ENCODE assay signal across 8 cellular contexts in the genomic region with DNA sequence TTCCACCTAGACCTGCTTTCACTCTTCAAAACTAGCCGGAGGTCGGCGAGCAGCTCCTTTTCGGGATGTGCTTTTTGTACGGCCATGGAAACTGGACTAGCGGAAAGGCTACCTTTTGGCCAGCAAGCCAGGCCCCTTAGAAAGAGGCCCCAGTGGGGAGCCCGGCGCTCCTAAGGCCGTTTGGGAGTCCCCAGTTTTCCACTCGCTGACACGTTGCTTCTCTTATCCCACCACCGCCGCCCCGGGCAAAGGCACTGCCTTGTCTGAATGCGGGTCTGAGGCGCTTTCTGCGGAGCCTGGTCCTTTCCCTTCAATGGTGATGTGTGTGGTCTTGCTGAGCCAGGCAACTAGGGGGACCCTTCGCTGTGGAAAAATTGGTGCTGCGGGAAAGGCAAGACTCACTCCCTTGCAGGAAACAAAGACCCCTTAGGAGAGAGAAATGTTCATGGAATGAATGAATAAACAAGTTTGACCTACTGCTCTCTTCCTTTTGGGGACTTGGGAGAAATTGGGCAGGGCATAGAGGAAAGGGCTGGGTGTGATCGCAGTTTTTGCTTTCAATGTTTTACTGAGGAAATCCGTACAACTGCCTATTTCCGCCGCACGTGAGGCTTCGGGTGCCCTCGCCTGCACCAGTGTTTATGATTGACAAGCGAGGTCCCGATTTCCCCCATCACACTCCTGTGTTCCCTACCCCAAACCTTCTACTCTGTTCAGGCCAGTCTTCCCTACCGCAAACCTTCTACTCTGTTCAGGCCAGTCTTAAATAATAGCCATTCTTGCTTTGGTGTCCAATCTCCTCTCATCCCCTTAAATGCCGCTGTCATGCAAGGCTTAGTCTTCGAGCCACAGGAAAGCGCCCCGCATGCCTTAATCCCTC. TPM values are rescaled to one million over a fixed set of nuclear protein-coding genes. Genes with fewer than 3 reads are reported as not detected.
DNase-seq lines count a peak whose midpoint lies in the region; ATAC-seq and TF ChIP-seq lines count a peak whose summit lies in the region.

No MANE protein-coding gene starts in this region.

- peaks cover 38% of the 10 kb centered on the region for H3K4me1 Mint-ChIP-seq in CD14-positive monocyte
- peaks cover 45% of the 10 kb centered on the region for H3K4me1 Mint-ChIP-seq in T-helper 1 cell treated with Interleukin-12 subunit alpha and Interleukin-12 subunit beta and Interleukin-4 antibody, amounts not matched to agents 30 μg/mL and 1 μg/mL, for 36 hours (ENCODE audit: low read depth)
- peaks cover 47 to 48% of the 10 kb centered on the region in 2 donors for H3K4me1 Mint-ChIP-seq in immature natural killer cell

- H3K4me3 Mint-ChIP-seq in CD14-positive monocyte (peak overlapping the region; percentile 97), immature natural killer cell (peak overlapping the region; percentile 98 to 100 (median 99))
- peak overlapping the region; percentile 88 for H3K4me3 Mint-ChIP-seq in T-helper 1 cell treated with Interleukin-12 subunit alpha and Interleukin-12 subunit beta and Interleukin-4 antibody, amounts not matched to agents 30 μg/mL and 1 μg/mL, for 36 hours

- in situ Hi-C loops in brain microvascular endothelial cell (cut with HindIII; ENCODE audit: low pct_ligation_motif_present, low sequenced_read_pairs): no loop called here

- H3K27me3 Mint-ChIP-seq in CD14-positive monocyte (ENCODE audit: low read depth in 3 of 3): peaks cover 0 to 11% (median 3%) of the 10 kb centered on the region in 3 donors
- H3K27me3 Mint-ChIP-seq in T-helper 1 cell treated with Interleukin-12 subunit alpha and Interleukin-12 subunit beta and Interleukin-4 antibody, amounts not matched to agents 30 μg/mL and 1 μg/mL, for 36 hours (ENCODE audit: low read depth): no peaks in the 10 kb centered on the region
- peaks cover 21 to 38% (median 26%) of the 10 kb centered on the region in 3 donors for H3K27me3 Mint-ChIP-seq in immature natural killer cell (ENCODE audit: low read depth in 3 of 3)

- DNase-seq in CD14-positive monocyte (ENCODE audit: low spot score) (peak; percentile 46), HPDE6-E6E7 (ENCODE audit: extremely low spot score) (peak; percentile 37), brain microvascular endothelial cell (no peak), immature natural killer cell (peak; percentile 39 to 43 (median 42)), hepatic stellate cell (ENCODE audit: low spot score) (no peak)

- H3K36me3 ChIP-seq in brain microvascular endothelial cell (replicated peaks): peaks cover 34% of the 10 kb centered on the region

- H3K27ac Mint-ChIP-seq in CD14-positive monocyte (peak overlapping the region; percentile 88 to 99 (median 98)), immature natural killer cell (peak overlapping the region; percentile 97 to 99 (median 99))
- peak overlapping the region; percentile 96 for H3K27ac Mint-ChIP-seq in T-helper 1 cell treated with Interleukin-12 subunit alpha and Interleukin-12 subunit beta and Interleukin-4 antibody, amounts not matched to agents 30 μg/mL and 1 μg/mL, for 36 hours

- peak overlapping the region; percentile 94 for H3K27ac ChIP-seq in brain microvascular endothelial cell
- peak overlapping the region; percentile 19 to 99 (median 97) for H3K27ac ChIP-seq in skin epidermis

- no peaks in the 10 kb centered on the region for H3K27me3 ChIP-seq in brain microvascular endothelial cell (replicated peaks)

- H3K9me3 Mint-ChIP-seq in CD14-positive monocyte (peaks cover 0 to 6% (median 0%) of the 10 kb centered on the region in 7 donors), immature natural killer cell (no peaks in the 10 kb centered on the region)
- no peaks in the 10 kb centered on the region for H3K9me3 Mint-ChIP-seq in T-helper 1 cell treated with Interleukin-12 subunit alpha and Interleukin-12 subunit beta and Interleukin-4 antibody, amounts not matched to agents 30 μg/mL and 1 μg/mL, for 36 hours

- H3K4me3 ChIP-seq in brain microvascular endothelial cell (ENCODE audit: low read depth, low read length): peak overlapping the region; percentile 99
- H3K4me3 ChIP-seq in skin epidermis: peak overlapping the region; percentile 87 to 98 (median 96)

- no peak for TF ChIP-seq CTCF in CD14-positive monocyte (IDR thresholded peaks at IDR 0.05)
- peak; percentile 54 for TF ChIP-seq CTCF in brain microvascular endothelial cell (IDR thresholded peaks at IDR 0.05; ENCODE audit: low read depth, low read length, missing control alignments)

- H3K36me3 Mint-ChIP-seq in CD14-positive monocyte (peaks cover 18% of the 10 kb centered on the region in 2 donors), immature natural killer cell (peaks cover 7 to 23% (median 19%) of the 10 kb centered on the region in 3 donors)
- H3K36me3 Mint-ChIP-seq in T-helper 1 cell treated with Interleukin-12 subunit alpha and Interleukin-12 subunit beta and Interleukin-4 antibody, amounts not matched to agents 30 μg/mL and 1 μg/mL, for 36 hours (ENCODE audit: low read depth): peaks cover 32% of the 10 kb centered on the region

- ATAC-seq in GM21423 (IDR thresholded peaks at IDR 0.05; ENCODE audit: unreplicated experiment): no peak

- intact Hi-C loops in CD14-positive monocyte (cut with micrococcal nuclease): loop anchor here (5.0 to 10.0 kb wide), 6 partner anchors 99 to 639 kb away; partner anchors contain the start of gene SCAF11 (in 1 of the 2)

RNA-seq across cellular contexts. Expression of gene SLC38A2, which starts 1.0 kb away (rescaled TPM):
- polyA plus RNA-seq in CD14-positive monocyte (10 to 100 TPM; 33.8 to 48.7 TPM), immature natural killer cell (100 to 1,000 TPM in 1 of 3 donors, 10 to 100 TPM in 2; 52.6 to 116 (median 92.7) TPM)

Comparison
In these comparisons a context has a peak if more than half of its experiments do, and no peak if none do; other contexts are left out.
1. DNase-seq: peak in CD14-positive monocyte (single experiment), HPDE6-E6E7 (single experiment) and immature natural killer cell (3 of 3); none in brain microvascular endothelial cell (single experiment) and hepatic stellate cell (single experiment).
2. Peak in every context shown above with its lines, with median percentiles within 50 percentile points of each other: H3K27ac Mint-ChIP-seq and H3K4me3 Mint-ChIP-seq.